In the genomic region with DNA sequence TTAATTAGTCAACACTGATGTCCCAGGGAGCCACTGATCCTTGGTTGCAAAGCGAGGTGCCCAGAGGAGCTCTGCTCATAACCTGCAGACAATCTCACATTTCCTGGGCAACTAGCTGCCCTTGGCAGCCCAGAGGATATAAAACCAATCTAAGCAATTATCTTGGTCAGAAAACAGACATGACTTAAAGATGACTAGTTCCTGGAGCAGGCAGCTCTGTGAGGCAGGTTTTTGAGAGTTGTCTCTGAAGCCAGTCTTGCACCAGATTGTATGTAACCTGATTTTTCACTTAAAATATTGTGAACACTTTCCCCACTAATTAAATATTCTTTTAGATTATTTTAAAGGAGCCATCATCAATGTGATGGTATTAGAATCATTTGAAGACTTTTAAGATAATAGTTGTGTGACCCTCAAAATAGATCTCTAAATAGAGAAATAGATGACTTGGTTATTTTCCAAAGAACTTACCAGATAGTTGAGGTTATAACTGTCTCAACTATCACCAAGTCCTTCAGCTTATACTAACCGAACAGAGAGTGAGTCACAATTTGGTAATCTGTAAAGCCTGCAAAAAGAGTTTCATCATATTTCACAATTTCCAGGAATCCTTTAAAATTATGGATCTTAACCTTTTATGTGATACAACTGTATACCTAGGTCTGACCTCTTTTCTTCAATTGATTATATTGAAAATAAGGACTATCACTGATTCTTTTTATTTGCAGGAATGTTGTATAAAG, we compare ENCODE assay signal across 21 cellular contexts.
DNase-seq lines count a peak whose midpoint lies in the region; ATAC-seq and TF ChIP-seq lines count a peak whose summit lies in the region.
"Had no signal": no experiment of that assay in that cellular context is flagged by ENCODE, and none has a peak within 500 bp of the region (broad histone marks: within the 10 kb centered on the region; RNA-seq: fewer than 3 reads in every experiment).

No MANE protein-coding gene starts in this region.

- peaks cover 74% of the 10 kb centered on the region for H3K4me1 Mint-ChIP-seq in osteocyte (ENCODE audit: unreplicated experiment)
- no peaks in the 10 kb centered on the region for H3K4me1 Mint-ChIP-seq in progenitor cell of endocrine pancreas (ENCODE audit: low read depth)
- H3K4me1 Mint-ChIP-seq: B cell; memory B cell; naive thymus-derived CD8-positive, alpha-beta T cell had no signal

- peaks cover 4% of the 10 kb centered on the region for H3K36me3 Mint-ChIP-seq in osteocyte (ENCODE audit: unreplicated experiment)
- no peaks in the 10 kb centered on the region for H3K36me3 Mint-ChIP-seq in progenitor cell of endocrine pancreas (ENCODE audit: insufficient read depth)
- H3K36me3 Mint-ChIP-seq: memory B cell; naive thymus-derived CD8-positive, alpha-beta T cell had no signal

- no peaks in the 10 kb centered on the region for H3K27me3 Mint-ChIP-seq in osteocyte (ENCODE audit: unreplicated experiment)
- no peaks in the 10 kb centered on the region for H3K27me3 Mint-ChIP-seq in progenitor cell of endocrine pancreas
- H3K27me3 Mint-ChIP-seq: B cell; memory B cell; naive thymus-derived CD8-positive, alpha-beta T cell had no signal

- no peak for TF ChIP-seq POLR2A in NB4 (IDR thresholded peaks at IDR 0.05; ENCODE audit: extremely low read depth, insufficient read length)

- H3K27ac Mint-ChIP-seq in osteocyte (ENCODE audit: unreplicated experiment) (peak overlapping the region; percentile 9), progenitor cell of endocrine pancreas (no peak overlapping the region)
- H3K27ac Mint-ChIP-seq: activated naive CD4-positive, alpha-beta T cell treated with anti-CD3 and anti-CD28 coated beads for 36 hours; B cell; memory B cell; naive thymus-derived CD8-positive, alpha-beta T cell had no signal

- no peak for ATAC-seq in GM21423 (IDR thresholded peaks at IDR 0.05; ENCODE audit: unreplicated experiment)
- ATAC-seq: naive thymus-derived CD8-positive, alpha-beta T cell had no signal

- H3K4me3 ChIP-seq in NB4 (ENCODE audit: low read depth, low read length): no peak overlapping the region
- no peak overlapping the region for H3K4me3 ChIP-seq in epithelial cell of esophagus (ENCODE audit: low read length)
- H3K4me3 ChIP-seq: hepatocyte, suprapubic skin had no signal

- peak; percentile 42 for DNase-seq in GM03348 (ENCODE audit: low spot score)
- DNase-seq in NB4 (ENCODE audit: low read depth): peak; percentile 62
- peak; percentile 47 for DNase-seq in epithelial cell of esophagus (ENCODE audit: low read depth)
- no peak for DNase-seq in osteocyte (ENCODE audit: extremely low spot score, unreplicated experiment)
- DNase-seq in mucosa of gallbladder (ENCODE audit: low spot score): no peak
- no peak for DNase-seq in progenitor cell of endocrine pancreas (ENCODE audit: low spot score, unreplicated experiment)
- no peak for DNase-seq in OCI-M2 (lab: John Stamatoyannopoulos, UW; ENCODE audit: unreplicated experiment)
- DNase-seq: activated CD4-positive, alpha-beta T cell treated with anti-CD3 and anti-CD28 coated beads, Interleukin-2, amount 50 U/mL, for 48 hours; activated naive CD4-positive, alpha-beta T cell treated with anti-CD3 and anti-CD28 coated beads for 36 hours; activated T-cell treated with anti-CD3 and anti-CD28 coated beads, Interleukin-2, amount 50 U/mL, for 1 hour; COR-L47; dermis blood vessel endothelial cell; erythroblast; islet precursor cell; naive thymus-derived CD8-positive, alpha-beta T cell; NCI-H1436 had no signal

- TF ChIP-seq CTCF in NB4 (IDR thresholded peaks at IDR 0.05; ENCODE audit: low read depth, low read length) (no peak), epithelial cell of esophagus (IDR thresholded peaks at IDR 0.05; ENCODE audit: insufficient read depth, low read depth, low read length, missing control alignments) (no peak), osteocyte (IDR thresholded peaks at IDR 0.05) (no peak), progenitor cell of endocrine pancreas (IDR thresholded peaks at IDR 0.05; ENCODE audit: unreplicated experiment) (no peak)

- H3K9me3 Mint-ChIP-seq in osteocyte (ENCODE audit: unreplicated experiment) (peaks cover 5% of the 10 kb centered on the region), progenitor cell of endocrine pancreas (ENCODE audit: low read depth) (no peaks in the 10 kb centered on the region)

- no peak overlapping the region for H3K4me3 Mint-ChIP-seq in osteocyte (ENCODE audit: unreplicated experiment)
- H3K4me3 Mint-ChIP-seq in progenitor cell of endocrine pancreas (ENCODE audit: low read depth): no peak overlapping the region
- H3K4me3 Mint-ChIP-seq: activated naive CD4-positive, alpha-beta T cell treated with anti-CD3 and anti-CD28 coated beads for 36 hours; B cell; memory B cell; naive thymus-derived CD8-positive, alpha-beta T cell had no signal

Comparison
In these comparisons a context has a peak if more than half of its experiments do, and no peak if none do; other contexts are left out.
1. DNase-seq: peak in GM03348 (single experiment), NB4 (single experiment) and epithelial cell of esophagus (single experiment); none in osteocyte (single experiment), mucosa of gallbladder (single experiment), progenitor cell of endocrine pancreas (single experiment) and OCI-M2 (single experiment).